Comparison of ENCODE assay signal across 8 cellular contexts in the genomic region with DNA sequence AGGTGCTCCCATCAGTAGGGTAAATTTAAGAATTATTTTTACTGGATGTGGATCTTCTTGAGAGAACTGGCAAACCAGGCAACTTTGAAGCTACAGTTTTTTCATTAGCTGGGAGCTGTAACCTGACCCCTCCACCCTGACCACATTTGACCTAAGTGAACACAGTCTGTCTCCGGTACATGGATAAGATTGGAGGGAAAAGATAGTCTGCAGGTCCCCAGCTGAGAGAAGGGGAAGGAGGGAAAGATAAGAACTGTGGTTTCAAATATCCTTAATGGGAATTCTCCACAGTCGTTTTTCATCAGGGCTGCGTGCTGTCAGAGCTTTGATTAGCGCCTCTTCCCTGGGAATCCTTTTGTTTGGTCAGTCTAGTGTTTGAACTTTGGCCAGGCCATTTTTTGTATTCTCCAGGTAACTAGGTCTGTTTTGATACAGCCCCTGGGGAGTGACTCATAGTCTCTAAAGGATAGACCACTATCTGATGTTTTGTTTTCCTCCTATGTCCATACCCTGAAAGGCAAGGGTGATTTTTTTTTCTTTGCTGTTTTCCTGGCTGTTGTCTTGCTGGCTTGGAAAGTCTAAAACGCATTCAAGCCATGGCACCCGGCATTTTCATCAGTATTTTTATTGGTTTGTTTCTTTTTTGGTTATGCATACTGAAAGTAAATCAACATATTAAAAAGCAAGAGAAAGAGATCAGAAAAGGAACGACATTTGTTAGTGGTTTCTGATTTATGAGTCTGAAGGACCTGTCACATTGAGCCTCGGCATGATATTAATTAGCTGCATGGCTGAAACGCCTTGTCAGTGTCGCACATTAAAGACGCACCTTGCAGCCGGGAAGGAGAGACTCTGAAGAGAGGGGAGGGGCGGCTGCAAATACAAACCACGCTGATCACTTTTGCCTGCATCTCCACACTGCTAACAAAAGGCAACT.
DNase-seq lines count a peak whose midpoint lies in the region; ATAC-seq, FAIRE-seq and TF ChIP-seq lines count a peak whose summit lies in the region.

No MANE protein-coding gene starts in this region.

- intact Hi-C loops in activated CD4-positive, alpha-beta T cell treated with anti-CD3 and anti-CD28 coated beads for 36 hours (cut with DNase I, micrococcal nuclease) = no loop called here

- no peaks in the 10 kb centered on the region for H3K36me3 ChIP-seq in small intestine (ENCODE audit: control insufficient read depth in 2 of 2, insufficient read depth in 2 of 2, low read length in 2 of 2)

- in situ Hi-C loops in astrocyte of the spinal cord (cut with HindIII; ENCODE audit: low sequenced_read_pairs) = no loop called here

- peak; percentile 42 for ATAC-seq in activated CD4-positive, alpha-beta T cell treated with anti-CD3 and anti-CD28 coated beads for 36 hours

- H3K27ac Mint-ChIP-seq in activated CD4-positive, alpha-beta T cell treated with anti-CD3 and anti-CD28 coated beads for 36 hours = no peak overlapping the region
- H3K27ac Mint-ChIP-seq in osteocyte (ENCODE audit: unreplicated experiment) = peak overlapping the region; percentile 82

- CTCF ChIA-PET in activated CD4-positive, alpha-beta T cell treated with anti-CD3 and anti-CD28 coated beads for 36 hours (lab: Charles Lee) = interaction anchor here (0.8 to 1.5 kb wide), 2 partner anchors 19 to 294 kb away, joined by 4 to 7 read pairs; no protein-coding TSS in a partner anchor

- no peaks in the 10 kb centered on the region for H3K27me3 ChIP-seq in small intestine (ENCODE audit: control insufficient read depth in 2 of 2, insufficient read depth in 2 of 2, low read length in 2 of 2)

- H3K9me3 ChIP-seq in small intestine (ENCODE audit: control insufficient read depth, low read depth) = no peaks in the 10 kb centered on the region

- H3K4me3 Mint-ChIP-seq in activated CD4-positive, alpha-beta T cell treated with anti-CD3 and anti-CD28 coated beads for 36 hours = no peak overlapping the region
- no peak overlapping the region for H3K4me3 Mint-ChIP-seq in osteocyte (ENCODE audit: unreplicated experiment)

- H3K36me3 Mint-ChIP-seq in activated CD4-positive, alpha-beta T cell treated with anti-CD3 and anti-CD28 coated beads for 36 hours (ENCODE audit: low read depth) = no peaks in the 10 kb centered on the region
- H3K36me3 Mint-ChIP-seq in osteocyte (ENCODE audit: unreplicated experiment) = no peaks in the 10 kb centered on the region

- peaks cover 8% of the 10 kb centered on the region for H3K27me3 Mint-ChIP-seq in activated CD4-positive, alpha-beta T cell treated with anti-CD3 and anti-CD28 coated beads for 36 hours
- no peaks in the 10 kb centered on the region for H3K27me3 Mint-ChIP-seq in osteocyte (ENCODE audit: unreplicated experiment)

- 10 to 37% (median 20%) methylated on average over 14 of the region's 14 CpGs for WGBS in small intestine, 3 donors

- no peak for FAIRE-seq in small intestine (lab: Jason Lieb, UNC)

- H3K4me3 ChIP-seq in astrocyte of the spinal cord (ENCODE audit: low read depth, low read length) (no peak overlapping the region), small intestine (ENCODE audit: low read depth in 1 of 2, low read length in 2 of 2) (no peak overlapping the region)

- no peak for TF ChIP-seq CTCF in astrocyte of the spinal cord (IDR thresholded peaks at IDR 0.05; ENCODE audit: low read depth, low read length)
- TF ChIP-seq CTCF in osteocyte (IDR thresholded peaks at IDR 0.05) = no peak
- no peak for TF ChIP-seq CTCF in GM20000 (IDR thresholded peaks at IDR 0.05; ENCODE audit: extremely low read depth, missing control alignments)

- no peaks in the 10 kb centered on the region for H3K9me3 Mint-ChIP-seq in activated CD4-positive, alpha-beta T cell treated with anti-CD3 and anti-CD28 coated beads for 36 hours (ENCODE audit: low read depth)
- peaks cover 4% of the 10 kb centered on the region for H3K9me3 Mint-ChIP-seq in osteocyte (ENCODE audit: unreplicated experiment)

- POLR2A ChIA-PET in activated CD4-positive, alpha-beta T cell treated with anti-CD3 and anti-CD28 coated beads for 36 hours (lab: Charles Lee) = interaction anchor here (0.6 kb wide), 1 partner anchor 342 kb away, joined by 3 read pairs; no protein-coding TSS in a partner anchor

- peaks cover 6% of the 10 kb centered on the region for H3K4me1 Mint-ChIP-seq in activated CD4-positive, alpha-beta T cell treated with anti-CD3 and anti-CD28 coated beads for 36 hours
- peaks cover 59% of the 10 kb centered on the region for H3K4me1 Mint-ChIP-seq in osteocyte (ENCODE audit: unreplicated experiment)

- no peak overlapping the region for H3K27ac ChIP-seq in small intestine (ENCODE audit: low read depth in 1 of 2, low read length in 1 of 2)

- peaks cover 0 to 4% of the 10 kb centered on the region in 2 donors for H3K4me1 ChIP-seq in small intestine (ENCODE audit: control insufficient read depth in 2 of 2, insufficient read depth in 1 of 2, low read depth in 1 of 2, low read length in 1 of 2)

- peak; percentile 32 for DNase-seq in activated CD4-positive, alpha-beta T cell treated with anti-CD3 and anti-CD28 coated beads for 36 hours
- DNase-seq in activated CD4-positive, alpha-beta T cell treated with anti-CD3 and anti-CD28 coated beads for 1 hour = no peak
- DNase-seq in NCI-H2196 treated with DMSO at 0.1 percent for 48 hours (lab: John Stamatoyannopoulos, UW; ENCODE audit: unreplicated experiment) (peak; percentile 54), astrocyte of the spinal cord (ENCODE audit: low read depth, low spot score) (peak; percentile 85), osteocyte (ENCODE audit: extremely low spot score, unreplicated experiment) (no peak), cerebellar cortex (ENCODE audit: low spot score) (no peak), small intestine (no peak), GM20000 (ENCODE audit: low spot score) (no peak)

Comparison
In these comparisons a context has a peak if more than half of its experiments do, and no peak if none do; other contexts are left out.
1. DNase-seq: peak in activated CD4-positive, alpha-beta T cell treated with anti-CD3 and anti-CD28 coated beads for 36 hours (single experiment), NCI-H2196 treated with DMSO at 0.1 percent for 48 hours (single experiment) and astrocyte of the spinal cord (single experiment); none in activated CD4-positive, alpha-beta T cell treated with anti-CD3 and anti-CD28 coated beads for 1 hour (single experiment), osteocyte (single experiment), cerebellar cortex (single experiment), small intestine (single experiment) and GM20000 (single experiment).